In genomic region chr11:27362749-27363575, GRCh38 we compare ENCODE assay signal across 8 cellular contexts. TPM values are rescaled to one million over a fixed set of nuclear protein-coding genes. Genes with fewer than 3 reads are reported as not detected.
DNase-seq lines count a peak whose midpoint lies in the region; ATAC-seq and TF ChIP-seq lines count a peak whose summit lies in the region.

A gene with protein sequence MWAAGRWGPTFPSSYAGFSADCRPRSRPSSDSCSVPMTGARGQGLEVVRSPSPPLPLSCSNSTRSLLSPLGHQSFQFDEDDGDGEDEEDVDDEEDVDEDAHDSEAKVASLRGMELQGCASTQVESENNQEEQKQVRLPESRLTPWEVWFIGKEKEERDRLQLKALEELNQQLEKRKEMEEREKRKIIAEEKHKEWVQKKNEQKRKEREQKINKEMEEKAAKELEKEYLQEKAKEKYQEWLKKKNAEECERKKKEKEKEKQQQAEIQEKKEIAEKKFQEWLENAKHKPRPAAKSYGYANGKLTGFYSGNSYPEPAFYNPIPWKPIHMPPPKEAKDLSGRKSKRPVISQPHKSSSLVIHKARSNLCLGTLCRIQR (minus strand): TSS chr11:27363215. CDS start chr11:27363194, 21 bp downstream.

- H3K4me3 ChIP-seq in astrocyte of the cerebellum (ENCODE audit: low read depth, low read length) (peak within 1 kb of the TSS; percentile 69), hepatocyte (peak within 1 kb of the TSS; percentile 76)

- TF ChIP-seq CTCF in astrocyte of the cerebellum (IDR thresholded peaks at IDR 0.05; ENCODE audit: low read depth, low read length, missing control alignments) (no peak), hepatocyte (IDR thresholded peaks at IDR 0.05; ENCODE audit: poor library complexity) (no peak)

- peak; percentile 95 for DNase-seq in NCI-H2029 (lab: John Stamatoyannopoulos, UW)
- peak; percentile 79 for DNase-seq in T-helper 9 cell
- DNase-seq in astrocyte of the cerebellum (ENCODE audit: low read depth): peak; percentile 72
- peak; percentile 98 for DNase-seq in hepatocyte (ENCODE audit: low spot score)
- peak; percentile 74 for DNase-seq in renal cortical epithelial cell (ENCODE audit: low read depth)
- DNase-seq in NK-92 (lab: John Stamatoyannopoulos, UW; ENCODE audit: unreplicated experiment): no peak

- peak within 1 kb of the TSS; percentile 86 for H3K4me2 ChIP-seq in hepatocyte

- peak within 1 kb of the TSS; percentile 77 for H2AFZ ChIP-seq in hepatocyte

- no peaks in the 10 kb centered on the region for H3K27me3 ChIP-seq in hepatocyte

- peak within 1 kb of the TSS; percentile 81 for H3K27ac ChIP-seq in hepatocyte

- peaks cover 11% of the 10 kb centered on the region for H3K4me1 ChIP-seq in hepatocyte (ENCODE audit: insufficient read depth)

- H4K20me1 ChIP-seq in hepatocyte (ENCODE audit: insufficient read depth, poor library complexity, severe bottlenecking): no peaks in the 10 kb centered on the region

- H3K9me3 ChIP-seq in hepatocyte (ENCODE audit: low read depth): no peaks in the 10 kb centered on the region

- WGBS in hepatocyte (ENCODE audit: low lambda C conversion rate, missing lambda C conversion rate): 2% methylated on average over 52 of the region's 57 CpGs

- peak; percentile 97 for ATAC-seq in GM18517 (IDR thresholded peaks at IDR 0.05; ENCODE audit: unreplicated experiment)
- ATAC-seq in HG03025 (IDR thresholded peaks at IDR 0.05; ENCODE audit: low FRiP score, unreplicated experiment): peak; percentile 98

- H3K36me3 ChIP-seq in hepatocyte (replicated peaks; ENCODE audit: insufficient read depth, low read depth): no peaks in the 10 kb centered on the region

- in situ Hi-C loops in astrocyte of the cerebellum (cut with HindIII; ENCODE audit: low sequenced_read_pairs): no loop called here

- H3K9me2 ChIP-seq in hepatocyte (replicated peaks; ENCODE audit: insufficient read depth): no peaks in the 10 kb centered on the region

- H3K79me2 ChIP-seq in hepatocyte: peaks cover 27% of the 10 kb centered on the region

RNA-seq across cellular contexts. Expression of the gene that starts here (rescaled TPM):
- total RNA-seq in hepatocyte (6.8 and 7.5 TPM in 2 replicates), renal cortical epithelial cell (4.0 and 5.0 TPM in 2 replicates)
- 4.6 and 6.0 TPM in 2 replicates for polyA plus RNA-seq in hepatocyte
